Comparison of ENCODE assay signal across 1 cellular context in genomic region chr9:111621895-111622480, GRCh38.
TF ChIP-seq lines count a peak whose summit lies in the region.

No MANE protein-coding gene starts in this region.

TF ChIP-seq in GM23338, 12 proteins besides CTCF, POLR2A, EP300 and RAD21 (continued from another document):
- TF ChIP-seq ZNF462 (CRISPR knock-in tag; IDR thresholded peaks at IDR 0.05), result no peak
